In the genomic region with DNA sequence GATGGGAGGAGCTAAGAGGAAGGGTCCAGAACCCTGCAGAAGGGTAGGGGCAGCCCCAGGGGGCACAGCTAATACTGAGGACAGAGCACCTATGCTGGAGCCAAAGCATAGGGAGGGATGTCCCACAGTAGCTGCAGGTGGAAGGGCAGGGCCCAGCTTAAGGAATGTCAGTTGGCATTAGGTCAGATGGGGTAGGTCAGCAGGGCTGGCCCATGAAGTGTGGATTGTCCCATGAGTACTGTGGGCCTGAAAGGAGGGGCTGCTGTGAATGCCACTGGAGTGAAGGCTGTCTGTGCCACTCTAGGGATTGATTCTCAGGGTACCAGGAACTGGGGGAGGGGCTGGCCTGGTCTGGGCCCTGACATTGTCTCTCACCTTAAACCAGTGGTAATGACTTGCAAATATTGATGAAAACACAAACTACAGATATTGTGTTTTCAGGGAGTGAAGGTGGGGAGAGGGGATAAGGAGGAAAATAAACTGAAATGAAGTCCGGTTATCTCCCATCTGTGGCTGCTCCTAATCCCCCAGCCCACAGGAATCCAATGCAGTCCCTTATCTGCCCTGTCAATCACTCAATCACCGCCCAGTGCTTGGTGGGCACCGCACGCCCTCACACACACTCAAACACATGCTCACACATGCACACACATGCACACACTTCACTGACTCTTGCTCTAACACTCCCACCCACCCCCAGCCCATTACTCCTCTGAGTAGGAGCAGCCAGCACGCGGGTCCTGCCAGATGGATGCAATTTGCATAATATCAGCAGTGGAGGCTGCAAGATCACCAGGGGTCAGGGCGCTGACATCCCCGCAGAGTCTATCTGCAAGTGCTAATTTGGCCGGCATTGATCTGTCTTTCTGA, we compare ENCODE assay signal across 14 cellular contexts. TPM values are rescaled to one million over a fixed set of nuclear protein-coding genes. Genes with fewer than 3 reads are reported as not detected.
DNase-seq lines count a peak whose midpoint lies in the region; ATAC-seq and TF ChIP-seq lines count a peak whose summit lies in the region.
"Had no signal": no experiment of that assay in that cellular context is flagged by ENCODE, and none has a peak within 500 bp of the region (broad histone marks: within the 10 kb centered on the region; RNA-seq: fewer than 3 reads in every experiment).

No MANE protein-coding gene starts in this region.

- peaks cover 12 to 24% of the 10 kb centered on the region in 2 donors for H3K36me3 Mint-ChIP-seq in CD4-positive, alpha-beta memory T cell
- H3K36me3 Mint-ChIP-seq: activated naive CD8-positive, alpha-beta T cell treated with anti-CD3 and anti-CD28 coated beads, Interleukin-2, amount 10 ng/mL, durations not matched to agents 7 days and 5 days had no signal

- no peak overlapping the region for H3K4me3 Mint-ChIP-seq in CD4-positive, alpha-beta memory T cell
- H3K4me3 Mint-ChIP-seq: activated CD4-positive, alpha-beta T cell treated with anti-CD3 and anti-CD28 coated beads for 36 hours; activated naive CD8-positive, alpha-beta T cell treated with anti-CD3 and anti-CD28 coated beads, Interleukin-2, amount 10 ng/mL, durations not matched to agents 7 days and 5 days; B cell had no signal

- intact Hi-C loops in CD4-positive, alpha-beta memory T cell (cut with micrococcal nuclease) = no loop called here

- POLR2A ChIA-PET in CD4-positive, alpha-beta memory T cell (lab: Charles Lee; ENCODE audit: partially characterized antibody) = no interaction called here

- no peaks in the 10 kb centered on the region for H3K27me3 Mint-ChIP-seq in CD4-positive, alpha-beta memory T cell
- H3K27me3 Mint-ChIP-seq: activated CD4-positive, alpha-beta T cell treated with anti-CD3 and anti-CD28 coated beads for 36 hours; activated naive CD8-positive, alpha-beta T cell treated with anti-CD3 and anti-CD28 coated beads, Interleukin-2, amount 10 ng/mL, durations not matched to agents 7 days and 5 days; B cell had no signal

- H3K36me3 ChIP-seq in CD4-positive, alpha-beta memory T cell (ENCODE audit: insufficient read depth, low read length) = no peaks in the 10 kb centered on the region
- H3K36me3 ChIP-seq in adipocyte (ENCODE audit: control insufficient read depth, insufficient read depth, low read length, severe bottlenecking) (no peaks in the 10 kb centered on the region), right atrium auricular region (no peaks in the 10 kb centered on the region), rectal smooth muscle tissue (ENCODE audit: control insufficient read depth, insufficient read depth, low read length) (peaks cover 2% of the 10 kb centered on the region)
- H3K36me3 ChIP-seq: SJSA1 had no signal

- CTCF ChIA-PET in CD4-positive, alpha-beta memory T cell (lab: Charles Lee; ENCODE audit: partially characterized antibody) = no interaction called here

- no peaks in the 10 kb centered on the region for H3K9me3 Mint-ChIP-seq in CD4-positive, alpha-beta memory T cell
- H3K9me3 Mint-ChIP-seq: activated naive CD8-positive, alpha-beta T cell treated with anti-CD3 and anti-CD28 coated beads, Interleukin-2, amount 10 ng/mL, durations not matched to agents 7 days and 5 days had no signal

- no peak overlapping the region for H3K27ac ChIP-seq in CD4-positive, alpha-beta memory T cell (ENCODE audit: low read depth, low read length)
- H3K27ac ChIP-seq in right atrium auricular region = peak overlapping the region; percentile 82 to 87
- H3K27ac ChIP-seq in rectal smooth muscle tissue (ENCODE audit: low read depth, low read length) = peak overlapping the region; percentile 90
- H3K27ac ChIP-seq: KMS-11, SJSA1 had no signal

- peaks cover 0 to 8% (median 4%) of the 10 kb centered on the region in 4 donors for H3K4me1 Mint-ChIP-seq in CD4-positive, alpha-beta memory T cell

- no peak for DNase-seq in CD4-positive, alpha-beta memory T cell
- DNase-seq in adipocyte (ENCODE audit: low read depth) = no peak
- no peak for DNase-seq in right atrium auricular region (ENCODE audit: low spot score)
- DNase-seq in GM20000 (ENCODE audit: low spot score) = no peak
- DNase-seq in central memory CD4-positive, alpha-beta T cell = no peak
- DNase-seq in NCI-H2029 treated with DMSO at 0.1 percent for 48 hours (lab: John Stamatoyannopoulos, UW) = no peak
- DNase-seq: activated CD4-positive, alpha-beta T cell treated with anti-CD3 and anti-CD28 coated beads for 36 hours; activated naive CD8-positive, alpha-beta T cell treated with anti-CD3 and anti-CD28 coated beads, Interleukin-2, amount 10 ng/mL, durations not matched to agents 7 days and 5 days; islet precursor cell had no signal

- no peaks in the 10 kb centered on the region for H3K27me3 ChIP-seq in CD4-positive, alpha-beta memory T cell (ENCODE audit: insufficient read depth, low read length)
- H3K27me3 ChIP-seq in adipocyte (replicated peaks; ENCODE audit: control insufficient read depth, insufficient read depth, low read length) = no peaks in the 10 kb centered on the region
- H3K27me3 ChIP-seq in right atrium auricular region = no peaks in the 10 kb centered on the region
- no peaks in the 10 kb centered on the region for H3K27me3 ChIP-seq in rectal smooth muscle tissue (ENCODE audit: control insufficient read depth, insufficient read depth, low read length)
- H3K27me3 ChIP-seq: SJSA1 had no signal

- TF ChIP-seq CTCF in right atrium auricular region (IDR thresholded peaks at IDR 0.05) = no peak
- no peak for TF ChIP-seq CTCF in GM20000 (IDR thresholded peaks at IDR 0.05; ENCODE audit: extremely low read depth, missing control alignments)

- no peak for ATAC-seq in HG03280 (IDR thresholded peaks at IDR 0.05; ENCODE audit: unreplicated experiment)
- ATAC-seq: activated CD4-positive, alpha-beta T cell treated with anti-CD3 and anti-CD28 coated beads for 36 hours had no signal

- H3K9me3 ChIP-seq in CD4-positive, alpha-beta memory T cell (ENCODE audit: control insufficient read depth in 1 of 2, low read length in 2 of 2) = no peaks in the 10 kb centered on the region
- H3K9me3 ChIP-seq in adipocyte (ENCODE audit: control insufficient read depth, low read length) = no peaks in the 10 kb centered on the region
- no peaks in the 10 kb centered on the region for H3K9me3 ChIP-seq in right atrium auricular region
- H3K9me3 ChIP-seq: SJSA1 had no signal

- H3K9ac ChIP-seq in adipocyte (ENCODE audit: low read length) (peak overlapping the region; percentile 59), rectal smooth muscle tissue (ENCODE audit: low read length) (no peak overlapping the region)
- H3K9ac ChIP-seq: KMS-11 had no signal

- peak overlapping the region in 4 of 7 donors; percentile 1 to 70 (median 30) for H3K27ac Mint-ChIP-seq in CD4-positive, alpha-beta memory T cell
- H3K27ac Mint-ChIP-seq: activated CD4-positive, alpha-beta T cell treated with anti-CD3 and anti-CD28 coated beads for 36 hours; B cell had no signal

- H3K4me1 ChIP-seq in CD4-positive, alpha-beta memory T cell (ENCODE audit: insufficient read depth, low read length) = no peaks in the 10 kb centered on the region
- H3K4me1 ChIP-seq in adipocyte (ENCODE audit: control insufficient read depth, insufficient read depth, low read length) (peaks cover 24% of the 10 kb centered on the region), right atrium auricular region (peaks cover 0 to 29% of the 10 kb centered on the region in 2 donors), rectal smooth muscle tissue (ENCODE audit: control insufficient read depth, insufficient read depth, low read length) (peaks cover 33% of the 10 kb centered on the region)

- H3K4me3 ChIP-seq in CD4-positive, alpha-beta memory T cell (ENCODE audit: low read length in 2 of 2) = no peak overlapping the region
- H3K4me3 ChIP-seq in adipocyte (ENCODE audit: low read length) (no peak overlapping the region), right atrium auricular region (no peak overlapping the region), rectal smooth muscle tissue (ENCODE audit: low read length) (no peak overlapping the region)
- H3K4me3 ChIP-seq: SJSA1 had no signal

RNA-seq across cellular contexts. Expression of a gene that starts 27.8 kb away (rescaled TPM):
- total RNA-seq in CD4-positive, alpha-beta memory T cell = 10 to 100 TPM; 81.7 to 82.6 TPM
- 10 to 100 TPM; 33.1 to 42.9 TPM for polyA plus RNA-seq in CD4-positive, alpha-beta memory T cell
- total RNA-seq in right atrium auricular region = 10 to 100 TPM; 23.0 to 32.1 TPM
